ENCODE assay signal across 11 cellular contexts in genomic region chr17:72715906-72716572, GRCh38.
DNase-seq lines count a peak whose midpoint lies in the region; ATAC-seq and TF ChIP-seq lines count a peak whose summit lies in the region.
"Had no signal": no experiment of that assay in that cellular context is flagged by ENCODE, and none has a peak within 500 bp of the region (broad histone marks: within the 10 kb centered on the region; RNA-seq: fewer than 3 reads in every experiment).

No MANE protein-coding gene starts in this region.

- H3K56ac ChIP-seq in mesendoderm (ENCODE audit: low read length), result no peak overlapping the region

- CTCF ChIA-PET in activated naive CD4-positive, alpha-beta T cell treated with anti-CD3 and anti-CD28 coated beads for 36 hours (lab: Charles Lee), result interaction anchor here (1.8 kb wide), 1 partner anchor 10 kb away, joined by 11 read pairs; no protein-coding TSS in a partner anchor

- no peak overlapping the region for H3K4ac ChIP-seq in mesendoderm (ENCODE audit: low read depth, low read length)

- H3K9me3 ChIP-seq in tibial artery, result peaks cover 0 to 8% (median 1%) of the 10 kb centered on the region in 3 donors
- H3K9me3 ChIP-seq: colonic mucosa had no signal

- H2AK5ac ChIP-seq in mesendoderm (ENCODE audit: low read length), result no peak overlapping the region

- no peak overlapping the region for H4K8ac ChIP-seq in mesendoderm (ENCODE audit: low read depth, low read length)

- no peak overlapping the region for H4K5ac ChIP-seq in mesendoderm (ENCODE audit: low read length)

- H2BK5ac ChIP-seq in mesendoderm (ENCODE audit: low read length), result no peak overlapping the region

- ATAC-seq in left colon, result no peak

- no peak overlapping the region for H2BK15ac ChIP-seq in mesendoderm (replicated peaks; ENCODE audit: low read depth)

- DNase-seq in ACHN (peak; percentile 95), HuH-7 (ENCODE audit: low spot score) (peak; percentile 47), caudate nucleus (lab: John Stamatoyannopoulos, UW) (peak in 8 of 61 donors; percentile 9 to 44 (median 16)), mesendoderm (peak; percentile 61), left colon (no peak), tibial artery (no peak), NCI-H1092 treated with DMSO at 0.1 percent for 48 hours (lab: John Stamatoyannopoulos, UW) (no peak)
- DNase-seq in activated naive CD4-positive, alpha-beta T cell treated with anti-CD3 and anti-CD28 coated beads for 36 hours, result no peak
- DNase-seq: activated CD4-positive, alpha-beta T cell treated with anti-CD3 and anti-CD28 coated beads, Interleukin-2, amount 50 U/mL, for 4 hours; CD4-positive, alpha-beta memory T cell; colonic mucosa had no signal

- intact Hi-C loops in left colon (cut with DNase I, micrococcal nuclease) (no loop called here), tibial artery (cut with DNase I; ENCODE audit: low total_unique reads) (no loop called here)
- intact Hi-C loops in activated naive CD4-positive, alpha-beta T cell treated with anti-CD3 and anti-CD28 coated beads for 36 hours (cut with micrococcal nuclease), result no loop called here

- peaks cover 2% of the 10 kb centered on the region for H3K9me3 Mint-ChIP-seq in activated naive CD4-positive, alpha-beta T cell treated with anti-CD3 and anti-CD28 coated beads for 36 hours

- no peak for TF ChIP-seq CTCF in tibial artery (IDR thresholded peaks at IDR 0.05)

- H3K23ac ChIP-seq in mesendoderm (ENCODE audit: low read length), result no peak overlapping the region

- H3K27ac Mint-ChIP-seq in activated naive CD4-positive, alpha-beta T cell treated with anti-CD3 and anti-CD28 coated beads for 36 hours, result no peak overlapping the region
- H3K27ac Mint-ChIP-seq: CD4-positive, alpha-beta memory T cell had no signal

- no peaks in the 10 kb centered on the region for H3K27me3 Mint-ChIP-seq in activated naive CD4-positive, alpha-beta T cell treated with anti-CD3 and anti-CD28 coated beads for 36 hours (ENCODE audit: low read depth)
- H3K27me3 Mint-ChIP-seq: CD4-positive, alpha-beta memory T cell had no signal

- H3K27ac ChIP-seq in caudate nucleus (ENCODE audit: low read depth, low read length) (peak overlapping the region; percentile 61), mesendoderm (ENCODE audit: low read depth, low read length) (no peak overlapping the region), tibial artery (no peak overlapping the region)
- H3K27ac ChIP-seq: colonic mucosa had no signal

- H3K27me3 ChIP-seq in mesendoderm (ENCODE audit: insufficient read depth, low read length, poor library complexity) (no peaks in the 10 kb centered on the region), tibial artery (no peaks in the 10 kb centered on the region)
- H3K27me3 ChIP-seq: colonic mucosa had no signal

- H3K4me1 Mint-ChIP-seq in activated naive CD4-positive, alpha-beta T cell treated with anti-CD3 and anti-CD28 coated beads for 36 hours (ENCODE audit: low read depth), result peaks cover 20% of the 10 kb centered on the region

- no peak overlapping the region for H2BK120ac ChIP-seq in mesendoderm (ENCODE audit: low read depth, low read length)

- H3K4me3 ChIP-seq in mesendoderm (ENCODE audit: low read length), result no peak overlapping the region
- no peak overlapping the region for H3K4me3 ChIP-seq in tibial artery
- H3K4me3 ChIP-seq: colonic mucosa had no signal

- no peaks in the 10 kb centered on the region for H3K36me3 ChIP-seq in mesendoderm (ENCODE audit: control insufficient read depth, insufficient read depth, low read length)
- peaks cover 8 to 11% (median 10%) of the 10 kb centered on the region in 3 donors for H3K36me3 ChIP-seq in tibial artery
- H3K36me3 ChIP-seq: colonic mucosa had no signal

- in situ Hi-C loops in ACHN (cut with HindIII; ENCODE audit: low pct_ligation_motif_present, low pct_unique_long_range_greater_than_20kb, low sequenced_read_pairs), result no loop called here

- no peak overlapping the region for H3K9ac ChIP-seq in mesendoderm (ENCODE audit: low read length)

- no peak overlapping the region for H3K4me3 Mint-ChIP-seq in activated naive CD4-positive, alpha-beta T cell treated with anti-CD3 and anti-CD28 coated beads for 36 hours
- H3K4me3 Mint-ChIP-seq: CD4-positive, alpha-beta memory T cell had no signal

- peaks cover 12% of the 10 kb centered on the region for H3K36me3 Mint-ChIP-seq in activated naive CD4-positive, alpha-beta T cell treated with anti-CD3 and anti-CD28 coated beads for 36 hours (ENCODE audit: low read depth)

- no peak overlapping the region for H3K4me2 ChIP-seq in mesendoderm (ENCODE audit: low read length)

- H3K18ac ChIP-seq in mesendoderm (ENCODE audit: low read length), result no peak overlapping the region

- no peaks in the 10 kb centered on the region for H3K79me1 ChIP-seq in mesendoderm (ENCODE audit: low read length)

- no peaks in the 10 kb centered on the region for H3K4me1 ChIP-seq in mesendoderm (ENCODE audit: control insufficient read depth, low read depth, low read length)
- no peaks in the 10 kb centered on the region for H3K4me1 ChIP-seq in tibial artery
- H3K4me1 ChIP-seq: colonic mucosa had no signal

- no peaks in the 10 kb centered on the region for H3K79me2 ChIP-seq in mesendoderm (ENCODE audit: control insufficient read depth, insufficient read depth, low read length)

- WGBS in mesendoderm (ENCODE audit: extremely low coverage, insufficient coverage, low lambda C conversion rate), result no CpG with 5 or more reads among the region's 23 CpGs

Comparison
In these comparisons a context has a peak if more than half of its experiments do, and no peak if none do; other contexts are left out.
1. DNase-seq: peak in ACHN (single experiment), HuH-7 (single experiment) and mesendoderm (single experiment); none in left colon (0 of 2), tibial artery (0 of 2), activated naive CD4-positive, alpha-beta T cell treated with anti-CD3 and anti-CD28 coated beads for 36 hours (single experiment) and NCI-H1092 treated with DMSO at 0.1 percent for 48 hours (single experiment).